13 cellular contexts compared by ENCODE assay signal in the genomic region with DNA sequence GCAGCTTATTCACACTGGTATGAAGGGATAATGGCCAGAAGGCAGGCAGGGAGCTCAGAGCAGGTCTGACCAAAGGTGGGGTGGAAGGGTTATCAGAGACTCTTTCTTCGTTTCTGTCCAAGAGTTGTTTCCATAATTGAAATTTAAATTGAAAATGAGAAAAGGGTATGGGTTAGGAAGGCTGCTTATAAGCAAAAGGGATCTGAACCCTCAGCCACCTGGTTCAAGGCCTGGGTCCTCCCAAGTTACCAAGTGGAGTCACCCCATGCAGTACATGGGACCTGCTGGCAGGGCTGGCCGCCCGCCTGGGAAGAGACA. TPM values are rescaled to one million over a fixed set of nuclear protein-coding genes. Genes with fewer than 3 reads are reported as not detected.
DNase-seq lines count a peak whose midpoint lies in the region; ATAC-seq and TF ChIP-seq lines count a peak whose summit lies in the region.
"Had no signal": no experiment of that assay in that cellular context is flagged by ENCODE, and none has a peak within 500 bp of the region (broad histone marks: within the 10 kb centered on the region; RNA-seq: fewer than 3 reads in every experiment).

No MANE protein-coding gene starts in this region.

- H2BK120ac ChIP-seq in trophoblast cell (ENCODE audit: insufficient read depth, low read length, poor library complexity) = no peak overlapping the region

- H2BK12ac ChIP-seq in trophoblast cell (ENCODE audit: low read length) = no peak overlapping the region

- H3K27ac Mint-ChIP-seq in central memory CD8-positive, alpha-beta T cell (ENCODE audit: low read depth) = peak overlapping the region; percentile 51
- H3K27ac Mint-ChIP-seq in Caco-2 (ENCODE audit: unreplicated experiment) = no peak overlapping the region

- no peaks in the 10 kb centered on the region for H3K27me3 ChIP-seq in BLaER1
- no peaks in the 10 kb centered on the region for H3K27me3 ChIP-seq in trophoblast cell (ENCODE audit: insufficient read depth, low read length)
- no peaks in the 10 kb centered on the region for H3K27me3 ChIP-seq in Caco-2 (replicated peaks; ENCODE audit: control insufficient read depth, insufficient read depth, low read length)

- peaks cover 11% of the 10 kb centered on the region for H3K79me1 ChIP-seq in trophoblast cell (ENCODE audit: low read length)

- H3K27ac ChIP-seq in BLaER1 (peak overlapping the region; percentile 7; the same call in 1 of the 2 replicates), HEK293 (ENCODE audit: extremely low read depth, low read depth, low read length) (no peak overlapping the region), trophoblast cell (ENCODE audit: low read depth, low read length) (no peak overlapping the region)
- H3K27ac ChIP-seq: parathyroid adenoma had no signal

- ATAC-seq in central memory CD8-positive, alpha-beta T cell (replicated peaks; ENCODE audit: extremely low read depth, poor library complexity, severe bottlenecking) = no peak
- ATAC-seq in GM18868 (IDR thresholded peaks at IDR 0.05; ENCODE audit: unreplicated experiment) = no peak

- no peak overlapping the region for H3K18ac ChIP-seq in trophoblast cell (ENCODE audit: low read length)

- H3K4me3 ChIP-seq in BLaER1 = no peak overlapping the region
- H3K4me3 ChIP-seq in HEK293 (ENCODE audit: low read depth, low read length) = no peak overlapping the region
- no peak overlapping the region for H3K4me3 ChIP-seq in trophoblast cell (ENCODE audit: low read depth, low read length)
- H3K4me3 ChIP-seq in Caco-2 (ENCODE audit: low read depth, low read length) = no peak overlapping the region

- no peak overlapping the region for H3K4me2 ChIP-seq in BLaER1
- no peak overlapping the region for H3K4me2 ChIP-seq in trophoblast cell (ENCODE audit: low read length)

- no peaks in the 10 kb centered on the region for H3K9me3 Mint-ChIP-seq in central memory CD8-positive, alpha-beta T cell
- no peaks in the 10 kb centered on the region for H3K9me3 Mint-ChIP-seq in Caco-2 (ENCODE audit: unreplicated experiment)

- peaks cover 94% of the 10 kb centered on the region for H4K20me1 ChIP-seq in BLaER1

- intact Hi-C loops in Caco-2 (cut with micrococcal nuclease; ENCODE audit: unreplicated experiment) = no loop called here

- peak overlapping the region; percentile 20 for H3K4ac ChIP-seq in trophoblast cell (ENCODE audit: low read depth, low read length)

- no peak overlapping the region for H4K91ac ChIP-seq in trophoblast cell (ENCODE audit: low read depth, low read length)

- no peak overlapping the region for H4K8ac ChIP-seq in trophoblast cell (ENCODE audit: low read depth, low read length)

- H3K36me3 Mint-ChIP-seq in central memory CD8-positive, alpha-beta T cell (ENCODE audit: insufficient read depth) = peaks cover 26% of the 10 kb centered on the region
- peaks cover 33% of the 10 kb centered on the region for H3K36me3 Mint-ChIP-seq in Caco-2 (ENCODE audit: insufficient read depth, unreplicated experiment)

- H3K9me3 ChIP-seq in BLaER1 = no peaks in the 10 kb centered on the region
- H3K9me3 ChIP-seq in HEK293 (ENCODE audit: control insufficient read depth, insufficient read depth, low read depth, low read length) = no peaks in the 10 kb centered on the region
- H3K9me3 ChIP-seq in trophoblast cell (ENCODE audit: insufficient read depth, low read depth, low read length) = peaks cover 3% of the 10 kb centered on the region
- H3K9me3 ChIP-seq in Caco-2 = no peaks in the 10 kb centered on the region

- H3K14ac ChIP-seq in trophoblast cell (ENCODE audit: low read length) = no peak overlapping the region

- no peak overlapping the region for H2AK5ac ChIP-seq in trophoblast cell (ENCODE audit: low read length)

- H3K79me2 ChIP-seq in trophoblast cell (ENCODE audit: control insufficient read depth, insufficient read depth, low read length, poor library complexity) = peaks cover 32% of the 10 kb centered on the region

- TF ChIP-seq CTCF in HEK293 (tag by site-specific recombination; IDR thresholded peaks at IDR 0.05) = no peak
- no peak for TF ChIP-seq CTCF in Caco-2 (IDR thresholded peaks at IDR 0.05; ENCODE audit: insufficient read depth in 1 of 2, low read depth in 1 of 2, low read length in 1 of 2, severe bottlenecking in 1 of 2, unreplicated experiment in 1 of 2)

- WGBS in trophoblast cell (ENCODE audit: extremely low coverage, insufficient coverage, insufficient read length) = no CpG with 5 or more reads among the region's 3 CpGs

- POLR2A ChIA-PET in HEK293 (lab: Yijun Ruan, JAX) = interaction anchor here (0.9 kb wide), 1 partner anchor 7 kb away, joined by 3 read pairs; no protein-coding TSS in a partner anchor
- POLR2A ChIA-PET in Caco-2 (lab: Charles Lee) = no interaction called here

- no peak overlapping the region for H4K12ac ChIP-seq in trophoblast cell (ENCODE audit: low read depth, low read length)

- H3K9ac ChIP-seq in BLaER1 (no peak overlapping the region), trophoblast cell (ENCODE audit: low read length) (no peak overlapping the region)
- H3K9ac ChIP-seq: parathyroid adenoma had no signal

- no peaks in the 10 kb centered on the region for H3K27me3 Mint-ChIP-seq in central memory CD8-positive, alpha-beta T cell
- no peaks in the 10 kb centered on the region for H3K27me3 Mint-ChIP-seq in Caco-2 (ENCODE audit: insufficient read depth, unreplicated experiment)

- H2BK5ac ChIP-seq in trophoblast cell (ENCODE audit: low read depth, low read length, poor library complexity) = no peak overlapping the region

- no peak for DNase-seq in central memory CD8-positive, alpha-beta T cell (ENCODE audit: low spot score in 2 of 2)
- DNase-seq in trophoblast cell = no peak
- no peak for DNase-seq in D341Med (ENCODE audit: low spot score)
- DNase-seq in Caco-2 = no peak
- DNase-seq in amygdala (lab: John Stamatoyannopoulos, UW) = no peak
- DNase-seq: activated effector memory CD4-positive, alpha-beta T cell treated with Interleukin-2 at 50 U/mL for 16 hours; DMS153; MM.1S; NCI-H524 had no signal

- CTCF ChIA-PET in HEK293 (lab: Yijun Ruan, JAX) = interaction anchor here (0.5 to 2.1 kb wide), 4 partner anchors 19 to 753 kb away, joined by 3 to 10 read pairs (median 4); no protein-coding TSS in a partner anchor
- CTCF ChIA-PET in Caco-2 (lab: Charles Lee) = no interaction called here

- BruUV-seq in Caco-2 (replicated peaks; lab: Mats Ljungman, UMichigan) = no TSS peak

- H3K23ac ChIP-seq in trophoblast cell (ENCODE audit: low read length) = no peak overlapping the region

- H3K4me1 Mint-ChIP-seq in central memory CD8-positive, alpha-beta T cell = peaks cover 88% of the 10 kb centered on the region
- H3K4me1 Mint-ChIP-seq in Caco-2 (ENCODE audit: low read depth, unreplicated experiment) = peaks cover 12% of the 10 kb centered on the region

- peaks cover 48% of the 10 kb centered on the region for H3K4me1 ChIP-seq in BLaER1
- H3K4me1 ChIP-seq in HEK293 (ENCODE audit: control insufficient read depth, insufficient read depth, low read length) = peaks cover 7% of the 10 kb centered on the region
- H3K4me1 ChIP-seq in trophoblast cell (ENCODE audit: control insufficient read depth in 1 of 2, insufficient read depth in 2 of 2, low read length in 2 of 2) = peaks cover 32 to 46% of the 10 kb centered on the region in 2 experiments
- peaks cover 13% of the 10 kb centered on the region for H3K4me1 ChIP-seq in Caco-2

- no peak overlapping the region for H2AFZ ChIP-seq in trophoblast cell (ENCODE audit: insufficient read depth, low read length, poor library complexity)
- H2AFZ ChIP-seq: parathyroid adenoma had no signal

- H3K36me3 ChIP-seq in BLaER1 = no peaks in the 10 kb centered on the region
- no peaks in the 10 kb centered on the region for H3K36me3 ChIP-seq in HEK293 (ENCODE audit: control insufficient read depth in 2 of 2, insufficient read depth in 1 of 2, low read length in 2 of 2)
- H3K36me3 ChIP-seq in trophoblast cell (ENCODE audit: control insufficient read depth in 1 of 2, insufficient read depth in 2 of 2, low read length in 2 of 2) = peaks cover 0 to 2% of the 10 kb centered on the region in 2 experiments
- H3K36me3 ChIP-seq in Caco-2 (ENCODE audit: control insufficient read depth, insufficient read depth, low read length) = no peaks in the 10 kb centered on the region

- no peak overlapping the region for H3K4me3 Mint-ChIP-seq in central memory CD8-positive, alpha-beta T cell
- H3K4me3 Mint-ChIP-seq in Caco-2 (ENCODE audit: unreplicated experiment) = no peak overlapping the region

TF ChIP-seq in HEK293, 187 proteins besides CTCF, POLR2A, EP300 and RAD21:
- TF ChIP-seq ZNF48 (tag by site-specific recombination; IDR thresholded peaks at IDR 0.05) = no peak
- TF ChIP-seq, protein P1, sequence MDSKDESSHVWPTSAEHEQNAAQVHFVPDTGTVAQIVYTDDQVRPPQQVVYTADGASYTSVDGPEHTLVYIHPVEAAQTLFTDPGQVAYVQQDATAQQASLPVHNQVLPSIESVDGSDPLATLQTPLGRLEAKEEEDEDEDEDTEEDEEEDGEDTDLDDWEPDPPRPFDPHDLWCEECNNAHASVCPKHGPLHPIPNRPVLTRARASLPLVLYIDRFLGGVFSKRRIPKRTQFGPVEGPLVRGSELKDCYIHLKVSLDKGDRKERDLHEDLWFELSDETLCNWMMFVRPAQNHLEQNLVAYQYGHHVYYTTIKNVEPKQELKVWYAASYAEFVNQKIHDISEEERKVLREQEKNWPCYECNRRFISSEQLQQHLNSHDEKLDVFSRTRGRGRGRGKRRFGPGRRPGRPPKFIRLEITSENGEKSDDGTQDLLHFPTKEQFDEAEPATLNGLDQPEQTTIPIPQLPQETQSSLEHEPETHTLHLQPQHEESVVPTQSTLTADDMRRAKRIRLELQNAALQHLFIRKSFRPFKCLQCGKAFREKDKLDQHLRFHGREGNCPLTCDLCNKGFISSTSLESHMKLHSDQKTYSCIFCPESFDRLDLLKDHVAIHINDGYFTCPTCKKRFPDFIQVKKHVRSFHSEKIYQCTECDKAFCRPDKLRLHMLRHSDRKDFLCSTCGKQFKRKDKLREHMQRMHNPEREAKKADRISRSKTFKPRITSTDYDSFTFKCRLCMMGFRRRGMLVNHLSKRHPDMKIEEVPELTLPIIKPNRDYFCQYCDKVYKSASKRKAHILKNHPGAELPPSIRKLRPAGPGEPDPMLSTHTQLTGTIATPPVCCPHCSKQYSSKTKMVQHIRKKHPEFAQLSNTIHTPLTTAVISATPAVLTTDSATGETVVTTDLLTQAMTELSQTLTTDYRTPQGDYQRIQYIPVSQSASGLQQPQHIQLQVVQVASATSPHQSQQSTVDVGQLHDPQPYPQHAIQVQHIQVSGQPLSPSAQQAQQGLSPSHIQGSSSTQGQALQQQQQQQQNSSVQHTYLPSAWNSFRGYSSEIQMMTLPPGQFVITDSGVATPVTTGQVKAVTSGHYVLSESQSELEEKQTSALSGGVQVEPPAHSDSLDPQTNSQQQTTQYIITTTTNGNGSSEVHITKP (tag by site-specific recombination; IDR thresholded peaks at IDR 0.05) = peak; percentile 94

RNA-seq across cellular contexts. Expression of a gene that starts 17.8 kb away (rescaled TPM):
- polyA plus RNA-seq in trophoblast cell (2013) = 131 and 139 TPM in 2 replicates
- 44.1 and 47.1 TPM in 2 replicates for total RNA-seq in Caco-2 (2022)

RNA-seq across cellular contexts. Expression of a gene that starts 25.3 kb away (rescaled TPM):
- polyA plus RNA-seq in trophoblast cell (2013) = 27.7 and 31.0 TPM in 2 replicates
- total RNA-seq in Caco-2 (2022) = 38.7 and 39.4 TPM in 2 replicates

RNA-seq across cellular contexts. Expression of a gene that starts 32.4 kb away (rescaled TPM):
- polyA plus RNA-seq in trophoblast cell (2013) = 2.9 and 3.3 TPM in 2 replicates
- 2.3 and 3.8 TPM in 2 replicates for total RNA-seq in Caco-2 (2022)

RNA-seq across cellular contexts. Expression of a gene that starts 46.2 kb away (rescaled TPM):
- 5.3 and 5.4 TPM in 2 replicates for polyA plus RNA-seq in trophoblast cell (2013)
- total RNA-seq in Caco-2 (2022) = 12.1 and 13.2 TPM in 2 replicates
